In genomic region chrX:42342981-42343380, GRCh38 we compare ENCODE assay signal across 7 cellular contexts.
DNase-seq lines count a peak whose midpoint lies in the region; ATAC-seq and FAIRE-seq lines count a peak whose summit lies in the region.
"Not testable (repeated sequence)": the region's sequence is repeated elsewhere in the genome, so short reads cannot be mapped to it uniquely, and the experiment has no call there.

No MANE protein-coding gene starts in this region.

- H3K27ac ChIP-seq in small intestine (ENCODE audit: low read depth in 1 of 2, low read length in 1 of 2), result not testable (repeated sequence)

- H3K4me1 ChIP-seq in small intestine (ENCODE audit: control insufficient read depth in 2 of 2, insufficient read depth in 1 of 2, low read depth in 1 of 2, low read length in 1 of 2), result not testable (repeated sequence)

- ATAC-seq in left lobe of liver, result peak; percentile 25

- H3K36me3 ChIP-seq in small intestine (ENCODE audit: control insufficient read depth in 2 of 2, insufficient read depth in 2 of 2, low read length in 2 of 2), result not testable (repeated sequence)

- not testable (repeated sequence) for H3K27me3 ChIP-seq in small intestine (ENCODE audit: control insufficient read depth in 2 of 2, insufficient read depth in 2 of 2, low read length in 2 of 2)

- WGBS in small intestine, 3 donors, result 40 to 57% (median 57%) methylated on average over 3 of the region's 3 CpGs

- FAIRE-seq in small intestine (lab: Jason Lieb, UNC), result not testable (repeated sequence)

- not testable (repeated sequence) for H3K9me3 ChIP-seq in small intestine (ENCODE audit: control insufficient read depth, low read depth)

- not testable (repeated sequence) for H3K4me3 ChIP-seq in small intestine (ENCODE audit: low read depth in 1 of 2, low read length in 2 of 2)

- DNase-seq in DMS53 (lab: John Stamatoyannopoulos, UW), result peak; percentile 76
- DNase-seq in LoVo (ENCODE audit: low spot score), result peak; percentile 59
- peak; percentile 38 for DNase-seq in NCI-H2171 treated with DMSO at 0.1 percent for 48 hours (lab: John Stamatoyannopoulos, UW)
- DNase-seq in NCI-H774 (lab: John Stamatoyannopoulos, UW), result peak; percentile 1
- DNase-seq in SHP77 treated with DMSO at 0.1 percent for 48 hours (lab: John Stamatoyannopoulos, UW), result peak; percentile 8
- DNase-seq in left lobe of liver (ENCODE audit: low spot score), result peak; percentile 45
- peak; percentile 79 for DNase-seq in small intestine

Comparison
In these comparisons a context has a peak if more than half of its experiments do, and no peak if none do; other contexts are left out.
1. DNase-seq: peak in every context shown above with its lines; median percentile 79 in small intestine; 76 in DMS53; 59 in LoVo; 45 in left lobe of liver; 38 in NCI-H2171 treated with DMSO at 0.1 percent for 48 hours; 8 in SHP77 treated with DMSO at 0.1 percent for 48 hours; 1 in NCI-H774.